In the genomic region with DNA sequence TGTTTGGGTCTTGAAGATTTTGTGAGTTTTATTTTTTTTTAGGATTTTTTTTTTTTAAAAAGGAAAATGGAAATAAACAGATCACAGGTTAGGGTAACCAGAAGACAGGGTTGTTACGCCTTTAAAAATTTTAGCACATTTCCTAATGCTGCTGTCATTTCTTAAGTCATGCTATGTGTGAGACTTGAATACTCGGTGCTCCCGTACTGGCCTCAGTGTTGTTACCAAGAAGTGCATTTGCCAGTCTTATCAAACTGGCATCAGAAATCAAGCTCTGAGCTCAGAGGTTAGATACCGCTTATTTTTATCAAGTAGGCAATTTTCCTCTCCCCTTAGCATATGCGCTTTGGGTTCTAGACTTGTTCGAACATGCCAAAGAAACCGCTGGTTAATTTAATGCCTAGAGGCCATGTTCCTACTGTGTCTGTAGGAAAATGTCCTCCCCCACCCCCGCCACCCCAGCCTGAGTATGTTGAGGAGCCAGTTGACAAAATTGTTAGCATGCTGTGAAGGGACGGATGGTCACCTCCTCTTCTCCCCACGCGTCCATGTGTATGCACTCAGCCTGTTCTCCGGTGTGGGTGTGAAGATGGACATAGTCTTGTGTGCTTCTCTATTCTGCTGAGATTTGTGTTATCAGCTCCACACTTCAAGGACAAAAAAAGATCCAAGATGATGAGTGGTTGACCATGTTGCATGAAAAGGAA, we compare ENCODE assay signal across 15 cellular contexts.
DNase-seq lines count a peak whose midpoint lies in the region; ATAC-seq and TF ChIP-seq lines count a peak whose summit lies in the region.
"Had no signal": no experiment of that assay in that cellular context is flagged by ENCODE, and none has a peak within 500 bp of the region (broad histone marks: within the 10 kb centered on the region; RNA-seq: fewer than 3 reads in every experiment).

No MANE protein-coding gene starts in this region.

- H3K4me1 ChIP-seq in left ventricle myocardium inferior (peaks cover 66% of the 10 kb centered on the region), right cardiac atrium (ENCODE audit: control insufficient read depth, insufficient read depth, low read length) (peaks cover 16% of the 10 kb centered on the region)

- H3K9me3 ChIP-seq in left ventricle myocardium inferior (replicated peaks) (no peaks in the 10 kb centered on the region), right cardiac atrium (ENCODE audit: control insufficient read depth, low read length) (no peaks in the 10 kb centered on the region)
- H3K9me3 ChIP-seq: suprapubic skin had no signal

- no peak for TF ChIP-seq CTCF in left ventricle myocardium inferior (IDR thresholded peaks at IDR 0.05; ENCODE audit: borderline replicate concordance)
- no peak for TF ChIP-seq CTCF in dorsolateral prefrontal cortex (IDR thresholded peaks at IDR 0.05 in 54 of 56, conservative IDR thresholded peaks at IDR 0.05 in 2 of 56; ENCODE audit: low read depth in 1 of 56, partially characterized antibody in 56 of 56)
- no peak for TF ChIP-seq CTCF in nephron progenitor cell (IDR thresholded peaks at IDR 0.05)

- no peak for ATAC-seq in right cardiac atrium
- no peak for ATAC-seq in HG02938 (IDR thresholded peaks at IDR 0.05; ENCODE audit: unreplicated experiment)
- no peak for ATAC-seq in HG02610 (IDR thresholded peaks at IDR 0.05; ENCODE audit: unreplicated experiment)

- peak overlapping the region; percentile 7 for H3K4me3 Mint-ChIP-seq in nephron progenitor cell

- no peaks in the 10 kb centered on the region for H3K27me3 Mint-ChIP-seq in nephron progenitor cell (ENCODE audit: low read depth, poor library complexity)

- intact Hi-C loops in left ventricle myocardium inferior (cut with micrococcal nuclease) (loop anchor here (10.0 kb wide), 1 partner anchor 87 kb away; the partner anchor contains the start of gene ITPR1), right cardiac atrium (cut with DNase I) (loop anchor here in 1 of 4 donors (5.0 kb wide), 1 partner anchor 85 kb away; no protein-coding TSS in a partner anchor), dorsolateral prefrontal cortex (cut with DNase I) (loop anchor here in 1 of 2 donors (5.0 kb wide), 2 partner anchors 50 to 90 kb away; partner anchors contain the start of gene ITPR1)

- peaks cover 20% of the 10 kb centered on the region for H3K36me3 Mint-ChIP-seq in nephron progenitor cell (ENCODE audit: low read depth)

- H3K36me3 ChIP-seq in left ventricle myocardium inferior (no peaks in the 10 kb centered on the region), H7 (replicated peaks; ENCODE audit: control insufficient read depth, insufficient read depth, low read length) (no peaks in the 10 kb centered on the region)
- H3K36me3 ChIP-seq: suprapubic skin had no signal

- H3K27me3 ChIP-seq in left ventricle myocardium inferior (ENCODE audit: low read depth) (no peaks in the 10 kb centered on the region), right cardiac atrium (ENCODE audit: control insufficient read depth, insufficient read depth) (no peaks in the 10 kb centered on the region), dorsolateral prefrontal cortex (no peaks in the 10 kb centered on the region), H7 (ENCODE audit: control insufficient read depth, insufficient read depth, low read length) (no peaks in the 10 kb centered on the region)
- H3K27me3 ChIP-seq: suprapubic skin had no signal

- H3K4me3 ChIP-seq in left ventricle myocardium inferior (peak overlapping the region; percentile 14), right cardiac atrium (ENCODE audit: low read length) (no peak overlapping the region), dorsolateral prefrontal cortex (peak overlapping the region in 1 of 59 donors; percentile 9), H7 (ENCODE audit: insufficient read depth, low read depth, low read length) (no peak overlapping the region)
- H3K4me3 ChIP-seq: suprapubic skin had no signal

- no peaks in the 10 kb centered on the region for H3K9me3 Mint-ChIP-seq in nephron progenitor cell

- 63% methylated on average over 12 of the region's 12 CpGs for WGBS in right cardiac atrium

- DNase-seq in left ventricle myocardium inferior (no peak), right cardiac atrium (no peak), dorsolateral prefrontal cortex (peak in 2 of 10 donors; percentile 44 to 55), nephron progenitor cell (no peak), H7 (no peak), SK-N-DZ (ENCODE audit: low spot score) (no peak)
- DNase-seq: activated CD4-positive, alpha-beta T cell treated with anti-CD3 and anti-CD28 coated beads, Interleukin-2, amount 50 U/mL, for 48 hours; activated naive CD4-positive, alpha-beta T cell; DMS79 treated with DMSO at 0.1 percent for 48 hours; islet precursor cell; KG1 had no signal

- H3K27ac ChIP-seq in left ventricle myocardium inferior (replicated peaks) (peak overlapping the region; percentile 78), right cardiac atrium (ENCODE audit: low read length) (no peak overlapping the region), dorsolateral prefrontal cortex (peak overlapping the region in 54 of 59 donors; percentile 10 to 87 (median 68))
- H3K27ac ChIP-seq: suprapubic skin had no signal

- peak overlapping the region; percentile 99 for H3K27ac Mint-ChIP-seq in nephron progenitor cell
- H3K27ac Mint-ChIP-seq: progenitor cell of endocrine pancreas had no signal

- H3K4me1 Mint-ChIP-seq in nephron progenitor cell = peaks cover 90% of the 10 kb centered on the region
